In genomic region chr1:156026588-156026987, GRCh38 we compare ENCODE assay signal across 25 cellular contexts. TPM values are rescaled to one million over a fixed set of nuclear protein-coding genes. Genes with fewer than 3 reads are reported as not detected.
"Had no signal": no experiment of that assay in that cellular context is flagged by ENCODE, and none has a peak within 500 bp of the region (broad histone marks: within the 10 kb centered on the region; RNA-seq: fewer than 3 reads in every experiment).

No MANE protein-coding gene starts in this region.

- H3K4me2 ChIP-seq: hepatocyte had no signal

- H3K27me3 ChIP-seq: esophagus muscularis mucosa, foreskin keratinocyte, gastroesophageal sphincter, heart left ventricle, hepatocyte, pancreas, spleen, stomach, thyroid gland, vagina had no signal

- ATAC-seq: gastroesophageal sphincter had no signal

- H3K9me3 ChIP-seq: esophagus muscularis mucosa, gastroesophageal sphincter, heart left ventricle, pancreas, spleen, stomach, thyroid gland, vagina had no signal

- H3K9me3 Mint-ChIP-seq: memory B cell; natural killer cell; stimulated activated naive B cell treated with anti-CD40 and anti-IgM and Interleukin-4, amounts not matched to agents 10 μg/mL and 1 μg/mL and 100 μg/mL, for 72 hours had no signal

- DNase-seq: foreskin keratinocyte; kidney; natural killer cell; occipital lobe; spleen; stimulated activated CD4-positive, alpha-beta T cell treated with anti-CD3 and anti-CD28 coated beads, Interleukin-4, amount 100 ng/mL, for 4 hours; stimulated activated naive B cell treated with anti-CD40 and anti-IgM and Interleukin-4, amounts not matched to agents 10 μg/mL and 1 μg/mL and 100 μg/mL, for 72 hours had no signal

- H3K4me1 Mint-ChIP-seq: natural killer cell had no signal

- H3K4me1 ChIP-seq: esophagus muscularis mucosa, foreskin keratinocyte, gastroesophageal sphincter, pancreas, thyroid gland, vagina had no signal

- H3K36me3 ChIP-seq: esophagus muscularis mucosa, gastroesophageal sphincter, heart left ventricle, pancreas, spleen, stomach, thyroid gland, vagina had no signal

- H2AFZ ChIP-seq: hepatocyte had no signal

- H3K4me3 Mint-ChIP-seq: memory B cell; natural killer cell; stimulated activated naive B cell treated with anti-CD40 and anti-IgM and Interleukin-4, amounts not matched to agents 10 μg/mL and 1 μg/mL and 100 μg/mL, for 72 hours had no signal

- H3K36me3 Mint-ChIP-seq: memory B cell; natural killer cell; stimulated activated naive B cell treated with anti-CD40 and anti-IgM and Interleukin-4, amounts not matched to agents 10 μg/mL and 1 μg/mL and 100 μg/mL, for 72 hours had no signal

- H3K4me3 ChIP-seq: esophagus muscularis mucosa, gastroesophageal sphincter, heart left ventricle, hepatocyte, lung, pancreas, skin epidermis, spleen, stomach, thyroid gland, vagina had no signal

- H3K79me2 ChIP-seq: hepatocyte had no signal

- H3K27ac Mint-ChIP-seq: memory B cell; natural killer cell; stimulated activated naive B cell treated with anti-CD40 and anti-IgM and Interleukin-4, amounts not matched to agents 10 μg/mL and 1 μg/mL and 100 μg/mL, for 72 hours had no signal

- H3K27ac ChIP-seq: esophagus muscularis mucosa, foreskin keratinocyte, gastroesophageal sphincter, heart left ventricle, hepatocyte, pancreas, skin epidermis, spleen, stomach, thyroid gland, vagina had no signal

RNA-seq across cellular contexts. Expression of gene RAB25, which starts 34.4 kb away (rescaled TPM):
- total RNA-seq: dermis blood vessel endothelial cell, endothelial cell of umbilical vein, esophagus muscularis mucosa, fibroblast of lung, heart left ventricle, occipital lobe, posterior vena cava, pulmonary artery endothelial cell, subcutaneous adipose tissue, temporal lobe had no signal
- polyA plus RNA-seq: endothelial cell of umbilical vein, fibroblast of lung had no signal
